Comparison of ENCODE assay signal across 1 cellular context in the genomic region with DNA sequence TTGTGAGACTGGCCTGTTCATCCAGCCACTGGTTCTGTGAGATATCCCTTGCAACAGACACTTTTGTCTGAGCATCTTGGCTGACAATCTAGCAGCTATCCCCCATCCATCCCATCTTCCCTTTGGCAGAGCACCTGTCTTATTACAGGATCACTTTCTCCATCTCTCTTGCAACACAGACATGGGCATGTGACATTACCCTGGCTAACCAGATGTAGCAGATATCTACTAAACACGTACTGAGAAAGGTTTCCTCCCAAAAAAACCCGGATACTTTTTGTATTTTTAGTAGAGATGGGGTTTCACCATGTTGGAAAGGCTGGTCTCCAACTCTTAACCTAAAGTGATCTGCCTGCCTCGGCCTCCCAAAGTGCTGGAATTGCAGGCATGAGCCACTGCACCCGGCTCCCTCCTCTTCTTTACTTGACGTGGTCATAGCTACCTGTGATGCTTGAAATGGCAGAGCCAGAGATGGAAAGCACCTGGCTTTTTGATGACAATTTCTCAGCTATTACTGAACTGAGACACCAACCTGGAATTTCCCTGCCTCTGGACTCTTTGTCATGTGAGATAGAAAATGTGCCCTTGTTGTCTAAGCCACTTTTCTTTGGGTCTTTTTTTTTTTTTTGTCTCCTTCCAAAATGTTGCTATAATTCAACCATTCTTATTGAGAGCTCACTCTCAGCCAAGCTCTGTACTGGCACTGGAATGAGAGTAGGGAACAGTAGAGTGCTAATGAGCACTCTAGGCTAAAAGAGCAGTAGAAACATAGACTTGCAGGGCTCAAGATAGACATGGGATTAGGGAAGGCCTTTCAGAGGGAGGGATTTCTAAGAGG.
TF ChIP-seq lines count a peak whose summit lies in the region.

No MANE protein-coding gene starts in this region.

TF ChIP-seq in GM12878, 131 proteins besides CTCF, POLR2A, EP300 and RAD21 (continued from another document and continues in another):
- TF ChIP-seq MLLT1 (IDR thresholded peaks at IDR 0.05) (peak; percentile 66; the same call in 1 of the 2 replicates), RFX5 (IDR thresholded peaks at IDR 0.05; ENCODE audit: low read depth, low read length) (no peak), HCFC1 (IDR thresholded peaks at IDR 0.05; ENCODE audit: low read length) (no peak), EZH2 (IDR thresholded peaks at IDR 0.05; ENCODE audit: borderline replicate concordance, control insufficient read depth, low read depth, low read length) (no peak), ZNF24 (IDR thresholded peaks at IDR 0.05) (no peak), HDGF (IDR thresholded peaks at IDR 0.05) (peak; percentile 33; the same call in 1 of the 2 replicates), CHD2 (IDR thresholded peaks at IDR 0.05; ENCODE audit: borderline replicate concordance, low read depth, low read length) (no peak), IKZF2 (IDR thresholded peaks at IDR 0.05) (peak in 1 of 2 experiments; percentile 75; a peak in 2 of 4 replicates), BCL3 (IDR thresholded peaks at IDR 0.05; ENCODE audit: borderline replicate concordance, insufficient read depth, low read depth, low read length, poor library complexity, severe bottlenecking) (no peak), CHD4 (IDR thresholded peaks at IDR 0.05) (no peak), CBFB (IDR thresholded peaks at IDR 0.05; ENCODE audit: low read depth) (no peak), FOXM1 (IDR thresholded peaks at IDR 0.05; ENCODE audit: low read depth, low read length) (peak; percentile 86; the same call in 1 of the 2 replicates), MTA3 (IDR thresholded peaks at IDR 0.05; ENCODE audit: borderline replicate concordance, low read length) (peak; percentile 83; the same call in 1 of the 2 replicates), MXI1 (IDR thresholded peaks at IDR 0.05; ENCODE audit: low read depth, low read length) (no peak), NFYA (IDR thresholded peaks at IDR 0.05; ENCODE audit: borderline replicate concordance, low read depth, low read length) (no peak), MTA2 (IDR thresholded peaks at IDR 0.05; ENCODE audit: low read depth) (peak; percentile 62), REST (IDR thresholded peaks at IDR 0.05; ENCODE audit: low read depth, low read length) (no peak), SUZ12 (IDR thresholded peaks at IDR 0.05; ENCODE audit: unreplicated experiment) (no peak), ZSCAN29 (IDR thresholded peaks at IDR 0.05) (no peak), CHD1 (IDR thresholded peaks at IDR 0.05; ENCODE audit: low read depth, low read length) (no peak), ASH2L (IDR thresholded peaks at IDR 0.05; ENCODE audit: borderline replicate concordance, low read depth) (no peak), ZBTB4 (CRISPR knock-in tag; IDR thresholded peaks at IDR 0.05) (no peak), POLR2AphosphoS2 (IDR thresholded peaks at IDR 0.05; ENCODE audit: low read depth, low read length) (peak; percentile 85), PBX3 (IDR thresholded peaks at IDR 0.05; ENCODE audit: insufficient replicate concordance, low read depth, low read length) (peak; percentile 69), MEF2B (IDR thresholded peaks at IDR 0.05; ENCODE audit: partially characterized antibody, poor library complexity, severe bottlenecking) (peak; percentile 27), JUNB (IDR thresholded peaks at IDR 0.05) (peak; percentile 55), MEF2A (IDR thresholded peaks at IDR 0.05; ENCODE audit: insufficient read depth, low read depth, low read length) (no peak), CBX5 (IDR thresholded peaks at IDR 0.05; ENCODE audit: low read depth) (no peak), SREBF2 (IDR thresholded peaks at IDR 0.05; ENCODE audit: low read length) (no peak), BHLHE40 (IDR thresholded peaks at IDR 0.05; ENCODE audit: borderline replicate concordance in 1 of 2, low read depth in 2 of 2, low read length in 1 of 2) (peak; percentile 55 to 59; a peak in 3 of 4 replicates)
- TF ChIP-seq, protein P1, sequence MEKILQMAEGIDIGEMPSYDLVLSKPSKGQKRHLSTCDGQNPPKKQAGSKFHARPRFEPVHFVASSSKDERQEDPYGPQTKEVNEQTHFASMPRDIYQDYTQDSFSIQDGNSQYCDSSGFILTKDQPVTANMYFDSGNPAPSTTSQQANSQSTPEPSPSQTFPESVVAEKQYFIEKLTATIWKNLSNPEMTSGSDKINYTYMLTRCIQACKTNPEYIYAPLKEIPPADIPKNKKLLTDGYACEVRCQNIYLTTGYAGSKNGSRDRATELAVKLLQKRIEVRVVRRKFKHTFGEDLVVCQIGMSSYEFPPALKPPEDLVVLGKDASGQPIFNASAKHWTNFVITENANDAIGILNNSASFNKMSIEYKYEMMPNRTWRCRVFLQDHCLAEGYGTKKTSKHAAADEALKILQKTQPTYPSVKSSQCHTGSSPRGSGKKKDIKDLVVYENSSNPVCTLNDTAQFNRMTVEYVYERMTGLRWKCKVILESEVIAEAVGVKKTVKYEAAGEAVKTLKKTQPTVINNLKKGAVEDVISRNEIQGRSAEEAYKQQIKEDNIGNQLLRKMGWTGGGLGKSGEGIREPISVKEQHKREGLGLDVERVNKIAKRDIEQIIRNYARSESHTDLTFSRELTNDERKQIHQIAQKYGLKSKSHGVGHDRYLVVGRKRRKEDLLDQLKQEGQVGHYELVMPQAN (conservative IDR thresholded peaks at IDR 0.05): no peak
- TF ChIP-seq, protein P2, sequence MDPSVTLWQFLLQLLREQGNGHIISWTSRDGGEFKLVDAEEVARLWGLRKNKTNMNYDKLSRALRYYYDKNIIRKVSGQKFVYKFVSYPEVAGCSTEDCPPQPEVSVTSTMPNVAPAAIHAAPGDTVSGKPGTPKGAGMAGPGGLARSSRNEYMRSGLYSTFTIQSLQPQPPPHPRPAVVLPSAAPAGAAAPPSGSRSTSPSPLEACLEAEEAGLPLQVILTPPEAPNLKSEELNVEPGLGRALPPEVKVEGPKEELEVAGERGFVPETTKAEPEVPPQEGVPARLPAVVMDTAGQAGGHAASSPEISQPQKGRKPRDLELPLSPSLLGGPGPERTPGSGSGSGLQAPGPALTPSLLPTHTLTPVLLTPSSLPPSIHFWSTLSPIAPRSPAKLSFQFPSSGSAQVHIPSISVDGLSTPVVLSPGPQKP (IDR thresholded peaks at IDR 0.05; ENCODE audit: low read depth, low read length): no peak
- TF ChIP-seq, protein P3, sequence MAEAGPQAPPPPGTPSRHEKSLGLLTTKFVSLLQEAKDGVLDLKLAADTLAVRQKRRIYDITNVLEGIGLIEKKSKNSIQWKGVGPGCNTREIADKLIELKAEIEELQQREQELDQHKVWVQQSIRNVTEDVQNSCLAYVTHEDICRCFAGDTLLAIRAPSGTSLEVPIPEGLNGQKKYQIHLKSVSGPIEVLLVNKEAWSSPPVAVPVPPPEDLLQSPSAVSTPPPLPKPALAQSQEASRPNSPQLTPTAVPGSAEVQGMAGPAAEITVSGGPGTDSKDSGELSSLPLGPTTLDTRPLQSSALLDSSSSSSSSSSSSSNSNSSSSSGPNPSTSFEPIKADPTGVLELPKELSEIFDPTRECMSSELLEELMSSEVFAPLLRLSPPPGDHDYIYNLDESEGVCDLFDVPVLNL (IDR thresholded peaks at IDR 0.05; ENCODE audit: low read depth, low read length): no peak
- TF ChIP-seq, protein P4, sequence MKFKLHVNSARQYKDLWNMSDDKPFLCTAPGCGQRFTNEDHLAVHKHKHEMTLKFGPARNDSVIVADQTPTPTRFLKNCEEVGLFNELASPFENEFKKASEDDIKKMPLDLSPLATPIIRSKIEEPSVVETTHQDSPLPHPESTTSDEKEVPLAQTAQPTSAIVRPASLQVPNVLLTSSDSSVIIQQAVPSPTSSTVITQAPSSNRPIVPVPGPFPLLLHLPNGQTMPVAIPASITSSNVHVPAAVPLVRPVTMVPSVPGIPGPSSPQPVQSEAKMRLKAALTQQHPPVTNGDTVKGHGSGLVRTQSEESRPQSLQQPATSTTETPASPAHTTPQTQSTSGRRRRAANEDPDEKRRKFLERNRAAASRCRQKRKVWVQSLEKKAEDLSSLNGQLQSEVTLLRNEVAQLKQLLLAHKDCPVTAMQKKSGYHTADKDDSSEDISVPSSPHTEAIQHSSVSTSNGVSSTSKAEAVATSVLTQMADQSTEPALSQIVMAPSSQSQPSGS (IDR thresholded peaks at IDR 0.05; ENCODE audit: low read length): peak; percentile 65; the same call in 1 of the 2 replicates
- TF ChIP-seq, protein P5, sequence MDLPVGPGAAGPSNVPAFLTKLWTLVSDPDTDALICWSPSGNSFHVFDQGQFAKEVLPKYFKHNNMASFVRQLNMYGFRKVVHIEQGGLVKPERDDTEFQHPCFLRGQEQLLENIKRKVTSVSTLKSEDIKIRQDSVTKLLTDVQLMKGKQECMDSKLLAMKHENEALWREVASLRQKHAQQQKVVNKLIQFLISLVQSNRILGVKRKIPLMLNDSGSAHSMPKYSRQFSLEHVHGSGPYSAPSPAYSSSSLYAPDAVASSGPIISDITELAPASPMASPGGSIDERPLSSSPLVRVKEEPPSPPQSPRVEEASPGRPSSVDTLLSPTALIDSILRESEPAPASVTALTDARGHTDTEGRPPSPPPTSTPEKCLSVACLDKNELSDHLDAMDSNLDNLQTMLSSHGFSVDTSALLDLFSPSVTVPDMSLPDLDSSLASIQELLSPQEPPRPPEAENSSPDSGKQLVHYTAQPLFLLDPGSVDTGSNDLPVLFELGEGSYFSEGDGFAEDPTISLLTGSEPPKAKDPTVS (IDR thresholded peaks at IDR 0.05; ENCODE audit: low read depth, low read length): no peak
